In genomic region chr11:9039863-9040262, GRCh38 we compare ENCODE assay signal across 32 cellular contexts. TPM values are rescaled to one million over a fixed set of nuclear protein-coding genes. Genes with fewer than 3 reads are reported as not detected.
"Had no signal": no experiment of that assay in that cellular context is flagged by ENCODE, and none has a peak within 500 bp of the region (broad histone marks: within the 10 kb centered on the region; RNA-seq: fewer than 3 reads in every experiment).

No MANE protein-coding gene starts in this region.

- H3K27me3 ChIP-seq: ascending aorta, brain microvascular endothelial cell, breast epithelium had no signal

- H3K9me3 Mint-ChIP-seq: activated CD4-positive, alpha-beta memory T cell treated with anti-CD3 and anti-CD28 coated beads, Interleukin-2, amount 10 ng/mL, durations not matched to agents 7 days and 5 days; activated CD4-positive, alpha-beta T cell treated with anti-CD3 and anti-CD28 coated beads, Interleukin-2, amount 10 ng/mL, durations not matched to agents 7 days and 5 days; activated naive CD4-positive, alpha-beta T cell treated with anti-CD3 and anti-CD28 coated beads, Interleukin-2, amount 10 ng/mL, durations not matched to agents 7 days and 5 days; activated naive CD4-positive, alpha-beta T cell treated with anti-CD3 and anti-CD28 coated beads, Interleukin-2, amount 50 U/mL, for 24 hours; activated naive CD8-positive, alpha-beta T cell treated with anti-CD3 and anti-CD28 coated beads, Interleukin-2, amount 10 ng/mL, durations not matched to agents 7 days and 5 days; activated naive CD8-positive, alpha-beta T cell treated with anti-CD3 and anti-CD28 coated beads, Interleukin-2, amount 50 U/mL, for 24 hours; activated T-cell treated with anti-CD3 and anti-CD28 coated beads, Interleukin-2, amount 50 U/mL, for 24 hours; activated T-helper 2 cell treated with anti-CD3 and anti-CD28 coated beads, Interferon-gamma antibody, Interleukin-2, Interleukin-4, amounts not matched to agents 10 μg/mL and 5 μg/mL and 100 μg/mL, durations not matched to agents 14 hours and 24 hours and 36 hours; WTC11 had no signal

- H3K27me3 Mint-ChIP-seq: T-helper 17 cell had no signal

- H3K36me3 Mint-ChIP-seq: activated naive CD4-positive, alpha-beta T cell treated with anti-CD3 and anti-CD28 coated beads, Interleukin-2, amount 10 ng/mL, durations not matched to agents 7 days and 5 days; activated naive CD4-positive, alpha-beta T cell treated with anti-CD3 and anti-CD28 coated beads, Interleukin-2, amount 50 U/mL, for 24 hours; activated naive CD8-positive, alpha-beta T cell; activated naive CD8-positive, alpha-beta T cell treated with anti-CD3 and anti-CD28 coated beads, Interleukin-2, amount 10 ng/mL, durations not matched to agents 7 days and 5 days; WTC11 had no signal

- H3K27ac ChIP-seq: ascending aorta, brain microvascular endothelial cell, breast epithelium, WERI-Rb-1 had no signal

- H3K36me3 ChIP-seq: ascending aorta, brain microvascular endothelial cell, breast epithelium, WERI-Rb-1 had no signal

- DNase-seq: activated CD4-positive, alpha-beta memory T cell treated with anti-CD3 and anti-CD28 coated beads, Interleukin-2, amount 10 ng/mL, durations not matched to agents 7 days and 5 days; activated CD4-positive, alpha-beta T cell treated with anti-CD3 and anti-CD28 coated beads for 1 hour; activated CD4-positive, alpha-beta T cell treated with anti-CD3 and anti-CD28 coated beads for 36 hours; activated CD4-positive, alpha-beta T cell treated with anti-CD3 and anti-CD28 coated beads, Interleukin-2, amount 10 ng/mL, durations not matched to agents 7 days and 5 days; activated CD4-positive, alpha-beta T cell treated with anti-CD3 and anti-CD28 coated beads, Interleukin-2, amount 50 U/mL, for 48 hours; activated CD4-positive, CD25-positive, alpha-beta regulatory T cell; activated CD8-positive, alpha-beta memory T cell treated with anti-CD3 and anti-CD28 coated beads for 24 hours; activated CD8-positive, alpha-beta memory T cell treated with anti-CD3 and anti-CD28 coated beads, Interleukin-2, amount 50 U/mL, for 4 hours; activated CD8-positive, alpha-beta T cell treated with anti-CD3 and anti-CD28 coated beads, Interleukin-2, amount 10 ng/mL, durations not matched to agents 7 days and 5 days; activated effector memory CD4-positive, alpha-beta T cell treated with Interleukin-2 at 50 U/mL for 16 hours; activated gamma-delta T cell; activated naive CD4-positive, alpha-beta T cell treated with anti-CD3 and anti-CD28 coated beads, Interleukin-2, amount 10 ng/mL, durations not matched to agents 7 days and 5 days; activated naive CD4-positive, alpha-beta T cell treated with Interleukin-2 at 50 U/mL for 16 hours; activated naive CD8-positive, alpha-beta T cell treated with anti-CD3 and anti-CD28 coated beads, Interleukin-2, amount 10 ng/mL, durations not matched to agents 7 days and 5 days; activated naive CD8-positive, alpha-beta T cell treated with anti-CD3 and anti-CD28 coated beads, Interleukin-2, amount 50 U/mL, for 24 hours; activated T-cell treated with anti-CD3 and anti-CD28 coated beads, Interleukin-2, amount 50 U/mL, for 24 hours; activated T-cell treated with anti-CD3 and anti-CD28 coated beads, Interleukin-2, amount 50 U/mL, for 48 hours; amygdala; anterior cingulate cortex; brain microvascular endothelial cell; central memory CD4-positive, alpha-beta T cell; T-helper 17 cell; T1000; WERI-Rb-1 had no signal

- H3K4me3 ChIP-seq: ascending aorta, breast epithelium had no signal

- ATAC-seq: activated CD4-positive, alpha-beta T cell treated with anti-CD3 and anti-CD28 coated beads for 36 hours; activated CD4-positive, CD25-positive, alpha-beta regulatory T cell treated with anti-CD3 and anti-CD28 coated beads, Interleukin-2, amount 50 U/mL, for 24 hours; activated CD8-positive, alpha-beta T cell treated with anti-CD3 and anti-CD28 coated beads, Interleukin-2, amount 10 ng/mL, durations not matched to agents 7 days and 5 days; T-helper 17 cell; WTC11 had no signal

- H3K4me3 Mint-ChIP-seq: activated CD4-positive, alpha-beta memory T cell treated with anti-CD3 and anti-CD28 coated beads, Interleukin-2, amount 10 ng/mL, durations not matched to agents 7 days and 5 days; activated CD4-positive, alpha-beta T cell treated with anti-CD3 and anti-CD28 coated beads for 36 hours; activated CD4-positive, alpha-beta T cell treated with anti-CD3 and anti-CD28 coated beads, Interleukin-2, amount 10 ng/mL, durations not matched to agents 7 days and 5 days; activated CD8-positive, alpha-beta T cell treated with anti-CD3 and anti-CD28 coated beads, Interleukin-2, amount 10 ng/mL, durations not matched to agents 7 days and 5 days; activated naive CD4-positive, alpha-beta T cell treated with anti-CD3 and anti-CD28 coated beads, Interleukin-2, amount 10 ng/mL, durations not matched to agents 7 days and 5 days; activated naive CD4-positive, alpha-beta T cell treated with anti-CD3 and anti-CD28 coated beads, Interleukin-2, amount 50 U/mL, for 24 hours; activated naive CD8-positive, alpha-beta T cell; activated naive CD8-positive, alpha-beta T cell treated with anti-CD3 and anti-CD28 coated beads, Interleukin-2, amount 10 ng/mL, durations not matched to agents 7 days and 5 days; activated naive CD8-positive, alpha-beta T cell treated with anti-CD3 and anti-CD28 coated beads, Interleukin-2, amount 50 U/mL, for 24 hours; activated T-cell treated with anti-CD3 and anti-CD28 coated beads, Interleukin-2, amount 50 U/mL, for 24 hours; T-helper 17 cell; WTC11 had no signal

- H3K27ac Mint-ChIP-seq: activated CD4-positive, alpha-beta memory T cell treated with anti-CD3 and anti-CD28 coated beads, Interleukin-2, amount 10 ng/mL, durations not matched to agents 7 days and 5 days; activated CD4-positive, alpha-beta T cell treated with anti-CD3 and anti-CD28 coated beads for 36 hours; activated CD4-positive, alpha-beta T cell treated with anti-CD3 and anti-CD28 coated beads, Interleukin-2, amount 10 ng/mL, durations not matched to agents 7 days and 5 days; activated CD8-positive, alpha-beta T cell treated with anti-CD3 and anti-CD28 coated beads, Interleukin-2, amount 10 ng/mL, durations not matched to agents 7 days and 5 days; activated naive CD4-positive, alpha-beta T cell treated with anti-CD3 and anti-CD28 coated beads, Interleukin-2, amount 10 ng/mL, durations not matched to agents 7 days and 5 days; activated naive CD4-positive, alpha-beta T cell treated with anti-CD3 and anti-CD28 coated beads, Interleukin-2, amount 50 U/mL, for 24 hours; activated naive CD8-positive, alpha-beta T cell; activated naive CD8-positive, alpha-beta T cell treated with anti-CD3 and anti-CD28 coated beads, Interleukin-2, amount 10 ng/mL, durations not matched to agents 7 days and 5 days; activated naive CD8-positive, alpha-beta T cell treated with anti-CD3 and anti-CD28 coated beads, Interleukin-2, amount 50 U/mL, for 24 hours; activated T-cell treated with anti-CD3 and anti-CD28 coated beads, Interleukin-2, amount 50 U/mL, for 24 hours; activated T-helper 2 cell treated with anti-CD3 and anti-CD28 coated beads, Interferon-gamma antibody, Interleukin-2, Interleukin-4, amounts not matched to agents 10 μg/mL and 5 μg/mL and 100 μg/mL, durations not matched to agents 14 hours and 24 hours and 36 hours; T-helper 17 cell; WTC11 had no signal

- H3K4me1 ChIP-seq: ascending aorta, breast epithelium had no signal

- H3K9me3 ChIP-seq: ascending aorta, breast epithelium had no signal

- H3K4me1 Mint-ChIP-seq: activated CD4-positive, alpha-beta memory T cell treated with anti-CD3 and anti-CD28 coated beads, Interleukin-2, amount 10 ng/mL, durations not matched to agents 7 days and 5 days; activated CD4-positive, alpha-beta T cell treated with anti-CD3 and anti-CD28 coated beads for 36 hours; activated CD4-positive, alpha-beta T cell treated with anti-CD3 and anti-CD28 coated beads, Interleukin-2, amount 10 ng/mL, durations not matched to agents 7 days and 5 days; activated naive CD4-positive, alpha-beta T cell treated with anti-CD3 and anti-CD28 coated beads, Interleukin-2, amount 10 ng/mL, durations not matched to agents 7 days and 5 days; activated naive CD4-positive, alpha-beta T cell treated with anti-CD3 and anti-CD28 coated beads, Interleukin-2, amount 50 U/mL, for 24 hours; activated naive CD8-positive, alpha-beta T cell treated with anti-CD3 and anti-CD28 coated beads, Interleukin-2, amount 10 ng/mL, durations not matched to agents 7 days and 5 days had no signal

RNA-seq across cellular contexts. Expression of gene SCUBE2, which starts 51.5 kb away (rescaled TPM):
- total RNA-seq: activated CD4-positive, alpha-beta memory T cell treated with anti-CD3 and anti-CD28 coated beads, Interleukin-2, amount 10 ng/mL, durations not matched to agents 7 days and 5 days; activated CD4-positive, alpha-beta T cell treated with anti-CD3 and anti-CD28 coated beads for 36 hours; activated naive CD8-positive, alpha-beta T cell treated with anti-CD3 and anti-CD28 coated beads, Interleukin-2, amount 10 ng/mL, durations not matched to agents 7 days and 5 days; activated T-helper 2 cell treated with anti-CD3 and anti-CD28 coated beads, Interferon-gamma antibody, Interleukin-2, Interleukin-4, amounts not matched to agents 10 μg/mL and 5 μg/mL and 100 μg/mL, durations not matched to agents 14 hours and 24 hours and 36 hours; T-helper 1 cell treated with Interleukin-12 subunit alpha and Interleukin-12 subunit beta and Interleukin-4 antibody, amounts not matched to agents 30 ng/mL and 1 ng/mL, for 36 hours had no signal
